Comparison of ENCODE assay signal across 9 cellular contexts in the genomic region with DNA sequence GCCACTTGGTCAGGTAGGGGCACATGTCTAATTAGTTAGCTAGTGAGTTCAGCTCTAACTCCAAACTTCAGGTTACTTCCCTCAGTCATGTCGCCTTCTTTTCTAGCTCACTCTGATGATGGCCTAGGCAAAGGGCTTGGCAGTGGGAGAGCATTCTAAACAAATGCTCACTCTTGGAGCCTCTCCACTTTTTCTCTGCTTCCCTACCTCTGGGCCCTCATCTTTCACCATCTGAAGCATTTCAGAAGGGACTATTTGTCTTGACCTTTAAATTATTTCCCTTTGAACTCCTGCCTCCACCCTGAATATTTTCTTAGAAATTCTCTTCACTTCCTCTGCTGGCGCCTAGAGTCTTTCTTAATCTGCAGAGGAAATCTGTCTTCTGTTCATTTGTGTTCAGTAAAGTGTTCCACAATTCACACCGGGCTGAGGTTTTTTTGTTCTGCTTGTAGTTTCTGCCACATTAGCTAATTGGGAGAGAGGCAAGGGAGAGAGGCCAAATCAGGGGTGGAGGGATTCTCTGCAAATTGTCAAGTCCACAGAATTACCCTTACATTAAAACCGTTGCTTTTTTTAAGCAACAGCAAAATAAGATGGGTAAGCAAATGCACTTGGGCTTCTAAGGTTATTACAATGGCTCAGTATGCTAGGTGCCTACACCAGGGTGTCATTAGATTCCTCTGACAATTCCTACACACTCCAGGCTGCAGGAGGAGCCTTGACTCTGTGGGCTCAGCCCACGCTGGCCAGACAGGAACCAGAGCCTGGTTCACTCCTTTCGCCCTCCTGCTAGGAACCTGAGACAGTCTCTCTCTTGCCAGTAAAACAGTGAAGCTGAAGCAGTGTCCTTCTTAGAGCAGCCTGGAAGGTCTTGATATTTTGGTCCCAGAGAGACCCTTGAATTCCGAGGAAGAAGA. TPM values are rescaled to one million over a fixed set of nuclear protein-coding genes. Genes with fewer than 3 reads are reported as not detected.
DNase-seq lines count a peak whose midpoint lies in the region; ATAC-seq and TF ChIP-seq lines count a peak whose summit lies in the region.
"Had no signal": no experiment of that assay in that cellular context is flagged by ENCODE, and none has a peak within 500 bp of the region (broad histone marks: within the 10 kb centered on the region; RNA-seq: fewer than 3 reads in every experiment).

No MANE protein-coding gene starts in this region.

- peak overlapping the region; percentile 66 for H3K4me2 ChIP-seq in Karpas-422 (ENCODE audit: low read depth, low read length, poor library complexity, severe bottlenecking)

- TF ChIP-seq POLR2A in GM18505 (IDR thresholded peaks at IDR 0.05; ENCODE audit: borderline replicate concordance, extremely low read depth, insufficient read depth, insufficient read length): no peak

- no peaks in the 10 kb centered on the region for H4K20me1 ChIP-seq in Karpas-422 (ENCODE audit: insufficient read depth, low read depth, low read length)

- H3K79me2 ChIP-seq in Karpas-422 (ENCODE audit: low read length): no peaks in the 10 kb centered on the region

- ATAC-seq in GM18505 (IDR thresholded peaks at IDR 0.05; ENCODE audit: unreplicated experiment) (peak; percentile 43), GM21447 (IDR thresholded peaks at IDR 0.05; ENCODE audit: unreplicated experiment) (peak; percentile 43), lung (ENCODE audit: insufficient read depth, low FRiP score) (peak; percentile 36), HG03045 (IDR thresholded peaks at IDR 0.05; ENCODE audit: unreplicated experiment) (no peak)

- no peaks in the 10 kb centered on the region for H3K9me3 ChIP-seq in Karpas-422 (ENCODE audit: low read length)
- H3K9me3 ChIP-seq in lung (ENCODE audit: control insufficient read depth in 2 of 2, insufficient read depth in 1 of 2, low read length in 1 of 2): no peaks in the 10 kb centered on the region

- no peaks in the 10 kb centered on the region for H3K9me2 ChIP-seq in Karpas-422 (replicated peaks; ENCODE audit: insufficient read depth, low read length)

- H2AFZ ChIP-seq in Karpas-422 (ENCODE audit: low read length): peak overlapping the region; percentile 69

- no peak for TF ChIP-seq CTCF in lung (IDR thresholded peaks at IDR 0.05; ENCODE audit: control extremely low read depth, extremely low read depth)

- 39% methylated on average over 7 of the region's 7 CpGs for WGBS in lung, 2 donors

- H3K4me3 ChIP-seq in Karpas-422 (ENCODE audit: low read length) (peak overlapping the region; percentile 35), lung (no peak overlapping the region)

- H3K27me3 ChIP-seq in Karpas-422 (ENCODE audit: low read length): no peaks in the 10 kb centered on the region
- no peaks in the 10 kb centered on the region for H3K27me3 ChIP-seq in lung (ENCODE audit: control insufficient read depth, insufficient read depth)

- peak; percentile 66 for DNase-seq in Karpas-422
- no peak for DNase-seq in lung (ENCODE audit: low spot score)
- no peak for DNase-seq in SIG-M5 treated with dmso at 0.1 percent for 504 hours (lab: John Stamatoyannopoulos, UW; ENCODE audit: unreplicated experiment)
- no peak for DNase-seq in NCI-H1092 treated with DMSO at 0.1 percent for 48 hours (lab: John Stamatoyannopoulos, UW)
- no peak for DNase-seq in H4 (ENCODE audit: low spot score)

- H3K4me1 ChIP-seq in Karpas-422 (ENCODE audit: low read length) (peaks cover 90% of the 10 kb centered on the region), lung (ENCODE audit: control insufficient read depth in 2 of 2, insufficient read depth in 2 of 2, low read length in 2 of 2) (peaks cover 2 to 27% of the 10 kb centered on the region in 2 donors)

- peak overlapping the region; percentile 59 for H3K9ac ChIP-seq in Karpas-422 (ENCODE audit: low read length)

- H3K27ac ChIP-seq in Karpas-422 (ENCODE audit: low read length) (peak overlapping the region; percentile 89), lung (ENCODE audit: low read depth in 1 of 2, low read length in 1 of 2) (peak overlapping the region in 1 of 2 donors; percentile 83)

- no peaks in the 10 kb centered on the region for H3K36me3 ChIP-seq in Karpas-422 (ENCODE audit: insufficient read depth, low read length)
- no peaks in the 10 kb centered on the region for H3K36me3 ChIP-seq in lung (ENCODE audit: control insufficient read depth in 2 of 2, insufficient read depth in 2 of 2, low read length in 2 of 2)

RNA-seq across cellular contexts. Expression of gene MSGN1, which starts 5.5 kb away (rescaled TPM):
- not detected in 2 replicates for total RNA-seq in Karpas-422 (2014; rRNA removed; shearing (Covaris generic); ENCODE audit: low replicate concordance)
- total RNA-seq in lung: not detected
- not detected for polyA plus RNA-seq in lung
- total RNA-seq in H4 (2014; rRNA removed; shearing (Covaris generic)): not detected in 2 replicates
- total RNA-seq: T-helper 1 cell treated with Interleukin-12 subunit alpha and Interleukin-12 subunit beta and Interleukin-4 antibody, amounts not matched to agents 30 ng/mL and 1 ng/mL, for 36 hours had no signal

RNA-seq across cellular contexts. Expression of gene KCNS3, which starts 56.7 kb away (rescaled TPM):
- total RNA-seq in Karpas-422 (2014; rRNA removed; shearing (Covaris generic); ENCODE audit: low replicate concordance): 1.5 and 2.5 TPM in 2 replicates
- total RNA-seq in lung: 10 to 100 TPM; 18.2 to 45.9 TPM
- polyA plus RNA-seq in lung: 10 to 100 TPM; 15.4 to 23.5 TPM
- total RNA-seq in H4 (2014; rRNA removed; shearing (Covaris generic)): 4.7 and 5.4 TPM in 2 replicates
- total RNA-seq: T-helper 1 cell treated with Interleukin-12 subunit alpha and Interleukin-12 subunit beta and Interleukin-4 antibody, amounts not matched to agents 30 ng/mL and 1 ng/mL, for 36 hours had no signal
